8 cellular contexts compared by ENCODE assay signal in genomic region chr7:142873281-142873784, GRCh38. TPM values are rescaled to one million over a fixed set of nuclear protein-coding genes. Genes with fewer than 3 reads are reported as not detected.
DNase-seq lines count a peak whose midpoint lies in the region; ATAC-seq, FAIRE-seq and TF ChIP-seq lines count a peak whose summit lies in the region.

No MANE protein-coding gene starts in this region.

- peak; percentile 71 for TF ChIP-seq CTCF in HFF-Myc (IDR thresholded peaks at IDR 0.05; ENCODE audit: low read depth, low read length, missing control alignments)
- TF ChIP-seq CTCF in endothelial cell of umbilical vein (IDR thresholded peaks at IDR 0.05; ENCODE audit: extremely low read depth in 1 of 2, insufficient read depth in 1 of 2, low read depth in 1 of 2, low read length in 2 of 2): peak; percentile 35 to 48

- no peak overlapping the region for H3K9ac ChIP-seq in endothelial cell of umbilical vein (replicated peaks; ENCODE audit: extremely low read depth, insufficient read depth, low read length)

- POLR2A ChIA-PET in endothelial cell of umbilical vein (lab: Charles Lee): no interaction called here
- POLR2A ChIA-PET in CD4-positive, alpha-beta memory T cell (lab: Charles Lee; ENCODE audit: partially characterized antibody): no interaction called here

- ATAC-seq in natural killer cell treated with Interleukin-12 subunit alpha and Interleukin-12 subunit beta and Interleukin-15 and Interleukin-18, amount 100 ng/mL, for 72 hours: no peak

- H3K79me2 ChIP-seq in endothelial cell of umbilical vein (ENCODE audit: control insufficient read depth, insufficient read depth, low read length): no peaks in the 10 kb centered on the region

- no peaks in the 10 kb centered on the region for H3K9me3 Mint-ChIP-seq in natural killer cell treated with Interleukin-12 subunit alpha and Interleukin-12 subunit beta and Interleukin-15 and Interleukin-18, amount 100 ng/mL, for 72 hours
- H3K9me3 Mint-ChIP-seq in CD4-positive, alpha-beta memory T cell: peaks cover 0 to 4% (median 0%) of the 10 kb centered on the region in 8 donors

- H3K4me2 ChIP-seq in endothelial cell of umbilical vein (ENCODE audit: insufficient read depth, low read length): no peak overlapping the region

- no peak for FAIRE-seq in endothelial cell of umbilical vein (lab: Jason Lieb, UNC)

- TF ChIP-seq POLR2A in endothelial cell of umbilical vein (IDR thresholded peaks at IDR 0.05; ENCODE audit: low read depth, low read length): no peak

- no peaks in the 10 kb centered on the region for H4K20me1 ChIP-seq in endothelial cell of umbilical vein (replicated peaks; ENCODE audit: control insufficient read depth, extremely low read depth, insufficient read depth, low read length)

- DNase-seq in NCI-H82 (lab: John Stamatoyannopoulos, UW) (peak; percentile 55), NCI-H82 treated with DMSO at 0.1 percent for 48 hours (lab: John Stamatoyannopoulos, UW; ENCODE audit: unreplicated experiment) (no peak), HFF-Myc (ENCODE audit: extremely low read depth, low read depth) (no peak), RPMI8226 (peak; percentile 60), endothelial cell of umbilical vein (ENCODE audit: low read depth, low spot score) (no peak)
- DNase-seq in stimulated activated CD4-positive, alpha-beta T cell treated with anti-CD3 and anti-CD28 coated beads, Interleukin-4, amount 100 ng/mL, for 48 hours (ENCODE audit: low read depth in 2 of 2): peak; percentile 26 to 54
- DNase-seq in natural killer cell treated with Interleukin-12 subunit alpha and Interleukin-12 subunit beta and Interleukin-15 and Interleukin-18, amount 100 ng/mL, for 72 hours (ENCODE audit: low spot score): no peak
- no peak for DNase-seq in CD4-positive, alpha-beta memory T cell

- H3K9me3 ChIP-seq in endothelial cell of umbilical vein (replicated peaks; ENCODE audit: control insufficient read depth, insufficient read depth, low read length): no peaks in the 10 kb centered on the region
- H3K9me3 ChIP-seq in CD4-positive, alpha-beta memory T cell (ENCODE audit: control insufficient read depth in 1 of 2, low read length in 2 of 2): no peaks in the 10 kb centered on the region

- H3K27ac Mint-ChIP-seq in natural killer cell treated with Interleukin-12 subunit alpha and Interleukin-12 subunit beta and Interleukin-15 and Interleukin-18, amount 100 ng/mL, for 72 hours: no peak overlapping the region
- H3K27ac Mint-ChIP-seq in CD4-positive, alpha-beta memory T cell: peak overlapping the region in 1 of 7 donors; percentile 17

- dilution Hi-C loops in endothelial cell of umbilical vein (cut with MboI; ENCODE audit: extremely low pct_ligation_motif_present, low sequenced_read_pairs): no loop called here

- H3K4me3 ChIP-seq in HFF-Myc (replicated peaks; ENCODE audit: low read depth, low read length) (no peak overlapping the region), endothelial cell of umbilical vein (replicated peaks in 1 of 3; ENCODE audit: insufficient read depth in 1 of 3, low read depth in 1 of 3, low read length in 3 of 3) (no peak overlapping the region)
- no peak overlapping the region for H3K4me3 ChIP-seq in CD4-positive, alpha-beta memory T cell (ENCODE audit: low read length in 2 of 2)

- no peak overlapping the region for H3K4me3 Mint-ChIP-seq in natural killer cell treated with Interleukin-12 subunit alpha and Interleukin-12 subunit beta and Interleukin-15 and Interleukin-18, amount 100 ng/mL, for 72 hours
- H3K4me3 Mint-ChIP-seq in CD4-positive, alpha-beta memory T cell: no peak overlapping the region

- H3K9me1 ChIP-seq in endothelial cell of umbilical vein (replicated peaks; ENCODE audit: control insufficient read depth, extremely low read depth, insufficient read depth, low read length): no peaks in the 10 kb centered on the region

- peaks cover 0 to 2% of the 10 kb centered on the region in 2 experiments for H3K27me3 ChIP-seq in endothelial cell of umbilical vein (ENCODE audit: control insufficient read depth in 2 of 2, insufficient read depth in 2 of 2, low read length in 2 of 2)
- H3K27me3 ChIP-seq in CD4-positive, alpha-beta memory T cell (ENCODE audit: insufficient read depth, low read length): no peaks in the 10 kb centered on the region

- H3K27me3 Mint-ChIP-seq in natural killer cell treated with Interleukin-12 subunit alpha and Interleukin-12 subunit beta and Interleukin-15 and Interleukin-18, amount 100 ng/mL, for 72 hours: peaks cover 0 to 3% of the 10 kb centered on the region in 2 donors
- peaks cover 0 to 3% of the 10 kb centered on the region in 2 donors for H3K27me3 Mint-ChIP-seq in CD4-positive, alpha-beta memory T cell

- intact Hi-C loops in endothelial cell of umbilical vein (cut with micrococcal nuclease): no loop called here
- intact Hi-C loops in CD4-positive, alpha-beta memory T cell (cut with micrococcal nuclease): no loop called here

- H3K36me3 Mint-ChIP-seq in natural killer cell treated with Interleukin-12 subunit alpha and Interleukin-12 subunit beta and Interleukin-15 and Interleukin-18, amount 100 ng/mL, for 72 hours: no peaks in the 10 kb centered on the region
- H3K36me3 Mint-ChIP-seq in CD4-positive, alpha-beta memory T cell: peaks cover 7 to 9% of the 10 kb centered on the region in 2 donors

- no peaks in the 10 kb centered on the region for H3K4me1 Mint-ChIP-seq in natural killer cell treated with Interleukin-12 subunit alpha and Interleukin-12 subunit beta and Interleukin-15 and Interleukin-18, amount 100 ng/mL, for 72 hours (ENCODE audit: low read depth in 2 of 2)
- no peaks in the 10 kb centered on the region for H3K4me1 Mint-ChIP-seq in CD4-positive, alpha-beta memory T cell

- CTCF ChIA-PET in endothelial cell of umbilical vein (lab: Charles Lee): interaction anchor here (0.8 to 4.0 kb wide), 17 partner anchors 7 to 344 kb away, joined by 3 to 27 read pairs (median 4); no protein-coding TSS in a partner anchor
- CTCF ChIA-PET in CD4-positive, alpha-beta memory T cell (lab: Charles Lee; ENCODE audit: partially characterized antibody): interaction anchor here (0.7 to 2.2 kb wide), 12 partner anchors 8 to 571 kb away, joined by 3 to 10 read pairs (median 3); no protein-coding TSS in a partner anchor

- H3K36me3 ChIP-seq in endothelial cell of umbilical vein (ENCODE audit: control insufficient read depth in 2 of 2, extremely low read depth in 1 of 2, insufficient read depth in 2 of 2, low read length in 2 of 2): no peaks in the 10 kb centered on the region
- no peaks in the 10 kb centered on the region for H3K36me3 ChIP-seq in CD4-positive, alpha-beta memory T cell (ENCODE audit: insufficient read depth, low read length)

- no TSS peak for BruUV-seq in endothelial cell of umbilical vein (replicated peaks; lab: Mats Ljungman, UMichigan)

- H2AFZ ChIP-seq in endothelial cell of umbilical vein (ENCODE audit: low read depth, low read length): no peak overlapping the region

- H3K27ac ChIP-seq in endothelial cell of umbilical vein (ENCODE audit: insufficient read depth, low read depth, low read length): no peak overlapping the region
- H3K27ac ChIP-seq in CD4-positive, alpha-beta memory T cell (ENCODE audit: low read depth, low read length): no peak overlapping the region

- H3K4me1 ChIP-seq in endothelial cell of umbilical vein (ENCODE audit: control insufficient read depth, extremely low read depth, insufficient read depth, low read length): no peaks in the 10 kb centered on the region
- no peaks in the 10 kb centered on the region for H3K4me1 ChIP-seq in CD4-positive, alpha-beta memory T cell (ENCODE audit: insufficient read depth, low read length)

TF ChIP-seq in endothelial cell of umbilical vein, 7 proteins besides CTCF, POLR2A, EP300 and RAD21 (continues in another document):
- no peak for TF ChIP-seq FOS (IDR thresholded peaks at IDR 0.05; ENCODE audit: borderline replicate concordance, insufficient read depth, low read length)
- no peak for TF ChIP-seq EZH2 (IDR thresholded peaks at IDR 0.05; ENCODE audit: borderline replicate concordance, low read depth, low read length, severe bottlenecking)
- no peak for TF ChIP-seq MAX (IDR thresholded peaks at IDR 0.05; ENCODE audit: insufficient read depth, insufficient read length)
- TF ChIP-seq JUN (IDR thresholded peaks at IDR 0.05; ENCODE audit: borderline replicate concordance, insufficient read depth, insufficient read length, low read depth): no peak
- no peak for TF ChIP-seq POLR2AphosphoS5 (IDR thresholded peaks at IDR 0.05; ENCODE audit: insufficient read depth, low read depth, low read length)
- TF ChIP-seq MYC (IDR thresholded peaks at IDR 0.05; ENCODE audit: low read depth, low read length): no peak

RNA-seq across cellular contexts. Expression of gene TRPV6, which starts 12.2 kb away (rescaled TPM):
- total RNA-seq in endothelial cell of umbilical vein: not detected in 2 replicates
- polyA plus RNA-seq in endothelial cell of umbilical vein: not detected in 2 replicates
- not detected in 2 replicates for polyA plus RNA-seq in endothelial cell of umbilical vein (2011; cell fraction: cytosol; rRNA removed)
- not detected in 2 replicates for polyA plus RNA-seq in endothelial cell of umbilical vein (2011; cell fraction: nucleus; rRNA removed)
- not detected in 2 replicates for polyA plus RNA-seq in endothelial cell of umbilical vein (2012)
- polyA minus RNA-seq in endothelial cell of umbilical vein: not detected in 2 replicates
- polyA minus RNA-seq in endothelial cell of umbilical vein (2011; cell fraction: cytosol; rRNA and poly(A)+ RNA removed): not detected
- not detected in 2 replicates for polyA minus RNA-seq in endothelial cell of umbilical vein (2011; cell fraction: nucleus; rRNA and poly(A)+ RNA removed)
- total RNA-seq in natural killer cell treated with Interleukin-12 subunit alpha and Interleukin-12 subunit beta and Interleukin-15 and Interleukin-18, amount 100 ng/mL, for 72 hours: not detected
- not detected for total RNA-seq in CD4-positive, alpha-beta memory T cell
- polyA plus RNA-seq in CD4-positive, alpha-beta memory T cell: under 1 TPM in 1 of 2 donors, not detected in 1; 0.09 TPM

RNA-seq across cellular contexts. Expression of gene EPHB6, which starts 18.5 kb away (rescaled TPM):
- 2.9 TPM in 2 replicates for total RNA-seq in endothelial cell of umbilical vein
- polyA plus RNA-seq in endothelial cell of umbilical vein: 0.62 and 0.86 TPM in 2 replicates
- 0.41 and 0.52 TPM in 2 replicates for polyA plus RNA-seq in endothelial cell of umbilical vein (2011; cell fraction: cytosol; rRNA removed)
- 1.5 and 2.2 TPM in 2 replicates for polyA plus RNA-seq in endothelial cell of umbilical vein (2011; cell fraction: nucleus; rRNA removed)
- polyA plus RNA-seq in endothelial cell of umbilical vein (2012): 0.71 and 3.3 TPM in 2 replicates
- 1.7 and 2.2 TPM in 2 replicates for polyA minus RNA-seq in endothelial cell of umbilical vein
- not detected for polyA minus RNA-seq in endothelial cell of umbilical vein (2011; cell fraction: cytosol; rRNA and poly(A)+ RNA removed)
- 0.29 and 0.43 TPM in 2 replicates for polyA minus RNA-seq in endothelial cell of umbilical vein (2011; cell fraction: nucleus; rRNA and poly(A)+ RNA removed)
- total RNA-seq in natural killer cell treated with Interleukin-12 subunit alpha and Interleukin-12 subunit beta and Interleukin-15 and Interleukin-18, amount 100 ng/mL, for 72 hours: 1 to 10 TPM in 1 of 2 donors, under 1 TPM in 1; 0.64 to 1.8 TPM
- total RNA-seq in CD4-positive, alpha-beta memory T cell: 10 to 100 TPM; 48.4 to 65.0 TPM
- 10 to 100 TPM; 14.2 to 27.4 TPM for polyA plus RNA-seq in CD4-positive, alpha-beta memory T cell

Comparison
In these comparisons a context has a peak if more than half of its experiments do, and no peak if none do; other contexts are left out.
1. DNase-seq: peak in NCI-H82 (single experiment), RPMI8226 (single experiment) and stimulated activated CD4-positive, alpha-beta T cell treated with anti-CD3 and anti-CD28 coated beads, Interleukin-4, amount 100 ng/mL, for 48 hours (2 of 2); none in NCI-H82 treated with DMSO at 0.1 percent for 48 hours (single experiment), HFF-Myc (single experiment), endothelial cell of umbilical vein (single experiment), natural killer cell treated with Interleukin-12 subunit alpha and Interleukin-12 subunit beta and Interleukin-15 and Interleukin-18, amount 100 ng/mL, for 72 hours (single experiment) and CD4-positive, alpha-beta memory T cell (0 of 5).
2. RNA of gene EPHB6, which starts 18.5 kb away (total RNA-seq): 48.4 to 65.0 TPM in CD4-positive, alpha-beta memory T cell; 2.9 TPM in endothelial cell of umbilical vein and 0.64 to 1.8 TPM in natural killer cell treated with Interleukin-12 subunit alpha and Interleukin-12 subunit beta and Interleukin-15 and Interleukin-18, amount 100 ng/mL, for 72 hours; every median in the first group is over 10 times any median in the second.